ENCODE assay signal across 9 cellular contexts in genomic region chr6:135008072-135008940, GRCh38. TPM values are rescaled to one million over a fixed set of nuclear protein-coding genes. Genes with fewer than 3 reads are reported as not detected.
DNase-seq lines count a peak whose midpoint lies in the region; ATAC-seq and TF ChIP-seq lines count a peak whose summit lies in the region.
"Had no signal": no experiment of that assay in that cellular context is flagged by ENCODE, and none has a peak within 500 bp of the region (broad histone marks: within the 10 kb centered on the region; RNA-seq: fewer than 3 reads in every experiment).

No MANE protein-coding gene starts in this region.

- H3K27me3 Mint-ChIP-seq in activated CD8-positive, alpha-beta T cell treated with anti-CD3 and anti-CD28 coated beads for 36 hours = no peaks in the 10 kb centered on the region

- H3K4me3 ChIP-seq in GM06990 (replicated peaks; ENCODE audit: low read depth, low read length) (peak overlapping the region; percentile 25), SJCRH30 (no peak overlapping the region)

- CTCF ChIA-PET in activated CD8-positive, alpha-beta T cell treated with anti-CD3 and anti-CD28 coated beads for 36 hours (lab: Charles Lee) = interaction anchor here (0.8 to 1.6 kb wide), 5 partner anchors 12 to 175 kb away, joined by 3 to 6 read pairs (median 3); no protein-coding TSS in a partner anchor

- POLR2A ChIA-PET in activated CD8-positive, alpha-beta T cell treated with anti-CD3 and anti-CD28 coated beads for 36 hours (lab: Charles Lee) = interaction anchor here (1.1 kb wide), 1 partner anchor 38 kb away, joined by 3 read pairs; no protein-coding TSS in a partner anchor

- peak; percentile 70 for DNase-seq in GM06990 (ENCODE audit: extremely low read depth, insufficient read length)
- peak; percentile 37 for DNase-seq in activated CD8-positive, alpha-beta T cell treated with anti-CD3 and anti-CD28 coated beads for 36 hours
- no peak for DNase-seq in SJCRH30
- no peak for DNase-seq in NCI-H526 treated with DMSO at 0.1 percent for 48 hours (lab: John Stamatoyannopoulos, UW)
- DNase-seq in effector CD8-positive, alpha-beta T cell (lab: John Stamatoyannopoulos, UW) = no peak
- no peak for DNase-seq in NCI-H1694 (lab: John Stamatoyannopoulos, UW)
- DNase-seq: DMS153 had no signal

- intact Hi-C loops in activated CD8-positive, alpha-beta T cell treated with anti-CD3 and anti-CD28 coated beads for 36 hours (cut with micrococcal nuclease) = no loop called here

- H3K4me1 Mint-ChIP-seq in activated CD8-positive, alpha-beta T cell treated with anti-CD3 and anti-CD28 coated beads for 36 hours (ENCODE audit: low read depth) = peaks cover 37% of the 10 kb centered on the region

- no peak overlapping the region for H3K27ac ChIP-seq in SJCRH30

- no peaks in the 10 kb centered on the region for H3K9me3 Mint-ChIP-seq in activated CD8-positive, alpha-beta T cell treated with anti-CD3 and anti-CD28 coated beads for 36 hours

- no peak for TF ChIP-seq CTCF in GM06990 (IDR thresholded peaks at IDR 0.05; ENCODE audit: insufficient read depth, low read length, poor library complexity, severe bottlenecking)
- TF ChIP-seq CTCF in activated CD8-positive, alpha-beta T cell treated with anti-CD3 and anti-CD28 coated beads for 36 hours (IDR thresholded peaks at IDR 0.05) = no peak

- H3K36me3 ChIP-seq in GM06990 (ENCODE audit: control insufficient read depth, insufficient read depth, low read length) (no peaks in the 10 kb centered on the region; the same call in 1 of the 2 replicates), SJCRH30 (peaks cover 2% of the 10 kb centered on the region; the same call in 1 of the 2 replicates)

- no peak overlapping the region for H3K4me3 Mint-ChIP-seq in activated CD8-positive, alpha-beta T cell treated with anti-CD3 and anti-CD28 coated beads for 36 hours

- no peaks in the 10 kb centered on the region for H3K9me3 ChIP-seq in SJCRH30 (replicated peaks)

- peaks cover 36% of the 10 kb centered on the region for H3K36me3 Mint-ChIP-seq in activated CD8-positive, alpha-beta T cell treated with anti-CD3 and anti-CD28 coated beads for 36 hours (ENCODE audit: low read depth)

- H3K27me3 ChIP-seq in GM06990 (replicated peaks; ENCODE audit: control insufficient read depth, insufficient read depth, low read length) (no peaks in the 10 kb centered on the region), SJCRH30 (no peaks in the 10 kb centered on the region)

- H3K4me1 ChIP-seq in SJCRH30 = no peaks in the 10 kb centered on the region

- peak overlapping the region; percentile 69 for H3K27ac Mint-ChIP-seq in activated CD8-positive, alpha-beta T cell treated with anti-CD3 and anti-CD28 coated beads for 36 hours

- ATAC-seq in GM19324 (IDR thresholded peaks at IDR 0.05; ENCODE audit: low FRiP score, unreplicated experiment) = peak; percentile 74
- ATAC-seq in HG02970 (IDR thresholded peaks at IDR 0.05; ENCODE audit: low FRiP score, unreplicated experiment) = peak; percentile 67
- ATAC-seq in activated CD8-positive, alpha-beta T cell treated with anti-CD3 and anti-CD28 coated beads for 36 hours = peak; percentile 91

RNA-seq across cellular contexts. Expression of gene HBS1L, which starts 46.3 kb away (rescaled TPM):
- total RNA-seq in activated CD8-positive, alpha-beta T cell treated with anti-CD3 and anti-CD28 coated beads for 36 hours = 100 to 1,000 TPM; 146 to 147 TPM
- 130 and 139 TPM in 2 replicates for total RNA-seq in SJCRH30 (2014; rRNA removed; shearing (Covaris generic))

RNA-seq across cellular contexts. Expression of gene ALDH8A1, which starts 58.4 kb away (rescaled TPM):
- 1 to 10 TPM; 1.2 to 1.6 TPM for total RNA-seq in activated CD8-positive, alpha-beta T cell treated with anti-CD3 and anti-CD28 coated beads for 36 hours
- total RNA-seq in SJCRH30 (2014; rRNA removed; shearing (Covaris generic)) = 0.08 TPM in 1 of 2 replicates, not detected in the other

Comparison
In these comparisons a context has a peak if more than half of its experiments do, and no peak if none do; other contexts are left out.
1. DNase-seq: peak in GM06990 (single experiment) and activated CD8-positive, alpha-beta T cell treated with anti-CD3 and anti-CD28 coated beads for 36 hours (single experiment); none in SJCRH30 (0 of 2), NCI-H526 treated with DMSO at 0.1 percent for 48 hours (single experiment), effector CD8-positive, alpha-beta T cell (single experiment) and NCI-H1694 (single experiment).
2. Peak in every context shown above with its lines, with median percentiles within 50 percentile points of each other: ATAC-seq.